In genomic region chr12:19093218-19093617, GRCh38 we compare ENCODE assay signal across 15 cellular contexts.
"Had no signal": no experiment of that assay in that cellular context is flagged by ENCODE, and none has a peak within 500 bp of the region (broad histone marks: within the 10 kb centered on the region; RNA-seq: fewer than 3 reads in every experiment).

No MANE protein-coding gene starts in this region.

- DNase-seq: activated CD4-positive, alpha-beta memory T cell treated with anti-CD3 and anti-CD28 coated beads for 36 hours; activated effector memory CD4-positive, alpha-beta T cell treated with anti-CD3 and anti-CD28 coated beads, Interleukin-2, amount 50 U/mL, for 16 hours; activated T-cell treated with anti-CD3 and anti-CD28 coated beads, Interleukin-2, amount 50 U/mL, for 4 hours; amygdala; colonic mucosa; left colon; natural killer cell; occipital lobe; sigmoid colon; stimulated activated CD4-positive, alpha-beta T cell treated with anti-CD3 and anti-CD28 coated beads, Interleukin-12 subunit alpha, Interleukin-12 subunit beta, amount 100 ng/mL, for 4 hours; stimulated activated naive CD4-positive, alpha-beta T cell; substantia nigra; SW 1271; transverse colon had no signal

- H3K27ac ChIP-seq: colonic mucosa, sigmoid colon, transverse colon had no signal

- H3K4me1 ChIP-seq: colonic mucosa, sigmoid colon had no signal

- H3K4me3 ChIP-seq: colonic mucosa, sigmoid colon, transverse colon had no signal

- H3K27me3 ChIP-seq: colonic mucosa, sigmoid colon, transverse colon had no signal

- H3K36me3 ChIP-seq: colonic mucosa, sigmoid colon, transverse colon had no signal

- ATAC-seq: activated naive CD4-positive, alpha-beta T cell treated with anti-CD3 and anti-CD28 coated beads, Interleukin-2, amount 50 U/mL, for 72 hours; activated T-cell treated with anti-CD3 and anti-CD28 coated beads, Interleukin-2, amount 50 U/mL, for 4 hours; left colon; natural killer cell had no signal

- H3K9me3 ChIP-seq: colonic mucosa, sigmoid colon, transverse colon had no signal
